ENCODE assay signal across 17 cellular contexts in genomic region chr1:170145061-170145460, GRCh38. TPM values are rescaled to one million over a fixed set of nuclear protein-coding genes. Genes with fewer than 3 reads are reported as not detected.
DNase-seq lines count a peak whose midpoint lies in the region; ATAC-seq and TF ChIP-seq lines count a peak whose summit lies in the region.
"Had no signal": no experiment of that assay in that cellular context is flagged by ENCODE, and none has a peak within 500 bp of the region (broad histone marks: within the 10 kb centered on the region; RNA-seq: fewer than 3 reads in every experiment).

No MANE protein-coding gene starts in this region.

- DNase-seq in NCI-H1417 (lab: John Stamatoyannopoulos, UW): peak; percentile 19 to 77 (median 77)
- DNase-seq in NCI-H1417 treated with DMSO at 0.1 percent for 48 hours (lab: John Stamatoyannopoulos, UW): no peak
- no peak for DNase-seq in DND-41
- no peak for DNase-seq in WTC11 (ENCODE audit: low spot score)
- DNase-seq: 8988T; CD4-positive, alpha-beta memory T cell; KG1; NCI-H1694 had no signal

- no peaks in the 10 kb centered on the region for H3K9me2 ChIP-seq in neural cell (ENCODE audit: insufficient read depth, low read length)

- POLR2A ChIA-PET in WTC11 (lab: Charles Lee): no interaction called here

- peaks cover 64% of the 10 kb centered on the region for H3K27me3 Mint-ChIP-seq in WTC11 (ENCODE audit: low read depth)

- H3K36me3 ChIP-seq in DND-41 (ENCODE audit: insufficient read depth, low read length): no peaks in the 10 kb centered on the region
- H3K36me3 ChIP-seq in neural cell (ENCODE audit: insufficient read depth, low read length): no peaks in the 10 kb centered on the region

- H3K27me3 ChIP-seq in DND-41 (ENCODE audit: insufficient read depth, low read length, poor library complexity) (no peaks in the 10 kb centered on the region), neural cell (ENCODE audit: insufficient read depth, low read depth, low read length) (no peaks in the 10 kb centered on the region)

- peak overlapping the region; percentile 91 for H3K27ac ChIP-seq in DND-41 (ENCODE audit: low read length)
- peak overlapping the region; percentile 88 for H3K27ac ChIP-seq in neural cell (ENCODE audit: low read length)

- no peaks in the 10 kb centered on the region for H4K20me1 ChIP-seq in DND-41 (ENCODE audit: insufficient read depth, low read length)
- H4K20me1 ChIP-seq in neural cell (ENCODE audit: insufficient read depth): no peaks in the 10 kb centered on the region

- TF ChIP-seq CTCF in DND-41 (IDR thresholded peaks at IDR 0.05; ENCODE audit: borderline replicate concordance, extremely low read depth, low read length, poor library complexity, severe bottlenecking) (no peak), WTC11 (IDR thresholded peaks at IDR 0.05) (no peak), neural cell (IDR thresholded peaks at IDR 0.05; ENCODE audit: poor library complexity, severe bottlenecking) (no peak)

- 0 out of 2 replicates have a peak overlapping the region, but pooled peaks have one; percentile 18 for H3K4me3 Mint-ChIP-seq in WTC11
- H3K4me3 Mint-ChIP-seq: CD4-positive, alpha-beta memory T cell had no signal

- no peak for TF ChIP-seq EP300 in neural cell (conservative IDR thresholded peaks at IDR 0.05; ENCODE audit: poor library complexity, severe bottlenecking)

- H3K27ac Mint-ChIP-seq in WTC11: no peak overlapping the region

- H3K4me1 ChIP-seq in DND-41 (ENCODE audit: insufficient read depth, low read length): peaks cover 55% of the 10 kb centered on the region

- peaks cover 9% of the 10 kb centered on the region for H3F3A ChIP-seq in neural cell (ENCODE audit: insufficient read depth, low read length, poor library complexity, severe bottlenecking)

- TF ChIP-seq RAD21 in neural cell (conservative IDR thresholded peaks at IDR 0.05): no peak

- H3K9ac ChIP-seq in DND-41 (ENCODE audit: low read depth, low read length) (no peak overlapping the region), neural cell (ENCODE audit: low read length) (peak overlapping the region; percentile 54)

- ATAC-seq in DND-41 (ENCODE audit: insufficient read depth, low read depth) (no peak), WTC11 (no peak), HG03521 (IDR thresholded peaks at IDR 0.05; ENCODE audit: unreplicated experiment) (no peak), HG02759 (IDR thresholded peaks at IDR 0.05; ENCODE audit: unreplicated experiment) (no peak), GM18870 (IDR thresholded peaks at IDR 0.05; ENCODE audit: unreplicated experiment) (no peak)
- ATAC-seq: HCT116, HepG2 had no signal

- peaks cover 8% of the 10 kb centered on the region; the same call in 1 of the 2 replicates for H3K36me3 Mint-ChIP-seq in WTC11
- H3K36me3 Mint-ChIP-seq: CD4-positive, alpha-beta memory T cell had no signal

- no peak overlapping the region for H2AFZ ChIP-seq in DND-41 (ENCODE audit: low read depth, low read length)
- no peak overlapping the region for H2AFZ ChIP-seq in neural cell (ENCODE audit: low read depth, low read length)

- CTCF ChIA-PET in WTC11 (lab: Charles Lee): interaction anchor here (1.5 kb wide), 1 partner anchor 70 kb away, joined by 5 read pairs; the partner anchor contains the start of gene KIFAP3

- no peaks in the 10 kb centered on the region for H3K79me2 ChIP-seq in DND-41 (ENCODE audit: insufficient read depth, low read length)
- no peaks in the 10 kb centered on the region for H3K79me2 ChIP-seq in neural cell (replicated peaks; ENCODE audit: insufficient read depth, low read length)

- H3K4me3 ChIP-seq in DND-41 (ENCODE audit: low read depth in 1 of 2, low read length in 2 of 2) (no peak overlapping the region), neural cell (ENCODE audit: low read length) (peak overlapping the region; percentile 55)

- H3K9me3 Mint-ChIP-seq in WTC11: peaks cover 9% of the 10 kb centered on the region

- H3K4me2 ChIP-seq in DND-41 (ENCODE audit: insufficient read depth, low read length) (no peak overlapping the region), neural cell (ENCODE audit: low read length) (peak overlapping the region; percentile 70)

- H3K4me1 Mint-ChIP-seq in WTC11: peaks cover 30% of the 10 kb centered on the region

- no peaks in the 10 kb centered on the region for H3K9me3 ChIP-seq in DND-41 (ENCODE audit: insufficient read depth, low read length, severe bottlenecking)
- H3K9me3 ChIP-seq in neural cell (ENCODE audit: low read length): no peaks in the 10 kb centered on the region

TF ChIP-seq in WTC11, 78 proteins besides CTCF, POLR2A, EP300 and RAD21:
- TF ChIP-seq ZNF138 (CRISPR knock-in tag; conservative IDR thresholded peaks at IDR 0.05): no peak
- TF ChIP-seq ZNF317 (CRISPR knock-in tag; IDR thresholded peaks at IDR 0.05; ENCODE audit: borderline replicate concordance, low read depth): no peak
- no peak for TF ChIP-seq ZNF512 (CRISPR knock-in tag; IDR thresholded peaks at IDR 0.05; ENCODE audit: borderline replicate concordance)
- no peak for TF ChIP-seq USF2 (CRISPR knock-in tag; IDR thresholded peaks at IDR 0.05)
- TF ChIP-seq ESRRA (CRISPR knock-in tag; IDR thresholded peaks at IDR 0.05; ENCODE audit: borderline replicate concordance): no peak
- TF ChIP-seq RORB (CRISPR knock-in tag; IDR thresholded peaks at IDR 0.05): no peak

TF ChIP-seq in neural cell, 6 proteins besides CTCF, POLR2A, EP300 and RAD21:
- TF ChIP-seq POLR2AphosphoS5 (IDR thresholded peaks at IDR 0.05) (no peak), TAF1 (IDR thresholded peaks at IDR 0.05; ENCODE audit: low read depth) (no peak), MXI1 (conservative IDR thresholded peaks at IDR 0.05; ENCODE audit: poor library complexity, severe bottlenecking) (no peak), REST (IDR thresholded peaks at IDR 0.05; ENCODE audit: borderline replicate concordance) (no peak), EZH2 (IDR thresholded peaks at IDR 0.05; ENCODE audit: borderline replicate concordance, insufficient read depth, low read length, poor library complexity, severe bottlenecking) (no peak), SMC3 (conservative IDR thresholded peaks at IDR 0.05; ENCODE audit: poor library complexity) (no peak)

RNA-seq across cellular contexts. Expression of gene NTMT2, which starts 0.7 kb away (rescaled TPM):
- total RNA-seq in WTC11 (2021): 0.24 to 0.44 TPM (median 0.44 TPM) in 3 replicates
- 0.27 and 0.44 TPM in 2 replicates for polyA plus RNA-seq in neural cell
- not detected in 2 replicates for polyA minus RNA-seq in neural cell
- total RNA-seq: CD4-positive, alpha-beta memory T cell; G401; HepG2; M059J had no signal
- polyA plus RNA-seq: BJ; CD4-positive, alpha-beta memory T cell; HepG2 had no signal

Comparison
In these comparisons a context has a peak if more than half of its experiments do, and no peak if none do; other contexts are left out.
1. DNase-seq: peak in NCI-H1417 (3 of 3); none in NCI-H1417 treated with DMSO at 0.1 percent for 48 hours (single experiment), DND-41 (single experiment) and WTC11 (single experiment).